In the genomic region with DNA sequence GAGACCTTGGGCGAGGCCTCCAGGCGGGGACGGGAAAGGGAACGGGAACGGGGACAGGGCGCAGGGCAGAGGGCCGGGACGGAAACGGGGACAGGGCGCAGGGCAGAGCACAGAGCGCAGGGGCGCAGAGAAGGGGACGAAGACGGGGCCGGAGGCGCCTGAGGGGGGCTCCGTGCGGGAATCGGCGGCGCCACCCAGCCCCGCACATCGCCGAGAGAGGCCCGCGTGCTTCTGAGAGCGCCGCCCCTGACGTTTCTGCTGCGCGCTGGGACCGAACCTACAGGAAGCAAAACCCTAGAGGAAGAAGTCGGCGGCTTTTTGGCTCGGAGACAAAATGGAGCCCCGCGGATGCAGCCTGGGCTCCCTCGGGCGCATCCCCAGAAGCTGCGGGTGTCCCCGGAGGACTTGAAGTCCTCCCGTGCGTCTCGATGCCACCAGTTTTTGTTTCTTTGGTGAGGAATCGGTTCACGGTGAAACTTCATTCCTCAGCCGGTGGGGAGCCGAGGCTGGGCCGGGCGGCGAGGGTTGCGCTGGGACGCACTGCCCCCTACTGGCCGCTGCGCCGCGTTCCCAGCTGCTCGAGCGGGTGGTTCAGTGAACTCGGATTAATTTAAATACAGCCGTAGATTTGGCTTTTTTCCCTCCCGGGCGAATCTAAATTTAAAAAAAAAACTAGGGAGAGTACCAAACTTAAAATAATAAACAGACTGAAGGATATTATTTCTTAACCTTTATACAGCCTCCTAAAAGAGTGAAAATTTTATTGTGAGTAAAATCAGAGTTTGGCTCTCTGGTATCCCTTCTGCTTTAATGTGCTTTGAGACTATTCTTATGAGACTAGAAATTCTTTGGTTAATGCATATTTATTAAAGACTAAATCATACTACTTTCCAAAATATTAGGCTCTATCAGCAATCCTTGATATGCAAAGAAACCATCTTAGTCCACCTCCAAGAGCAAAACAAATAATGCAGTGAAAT, we compare ENCODE assay signal across 8 cellular contexts.
DNase-seq lines count a peak whose midpoint lies in the region; ATAC-seq lines count a peak whose summit lies in the region.

No MANE protein-coding gene starts in this region.

- peaks cover 18% of the 10 kb centered on the region for H3K27me3 Mint-ChIP-seq in activated T-cell treated with anti-CD3 and anti-CD28 coated beads, Interleukin-2, amount 50 U/mL, for 4 hours (ENCODE audit: low read depth)

- no peaks in the 10 kb centered on the region for H3K27me3 ChIP-seq in BLaER1 treated with 17β-estradiol and CSF1 and Interleukin-3, amounts not matched to agents 10 nM and 100 nM
- no peaks in the 10 kb centered on the region for H3K27me3 ChIP-seq in mucosa of stomach (ENCODE audit: control insufficient read depth, insufficient read depth, low read length)

- no peaks in the 10 kb centered on the region for H3K36me3 ChIP-seq in BLaER1 treated with 17β-estradiol and CSF1 and Interleukin-3, amounts not matched to agents 10 nM and 100 nM
- H3K36me3 ChIP-seq in mucosa of stomach (ENCODE audit: control insufficient read depth, insufficient read depth, low read length): no peaks in the 10 kb centered on the region

- peak overlapping the region; percentile 87 to 95 (median 91) for H3K4me2 ChIP-seq in BLaER1 treated with 17β-estradiol and CSF1 and Interleukin-3, amounts not matched to agents 10 nM and 100 nM

- no peaks in the 10 kb centered on the region for H3K9me3 Mint-ChIP-seq in activated T-cell treated with anti-CD3 and anti-CD28 coated beads, Interleukin-2, amount 50 U/mL, for 4 hours

- no peaks in the 10 kb centered on the region for H3K36me3 Mint-ChIP-seq in activated T-cell treated with anti-CD3 and anti-CD28 coated beads, Interleukin-2, amount 50 U/mL, for 4 hours (ENCODE audit: insufficient read depth)

- peak overlapping the region; percentile 91 to 99 (median 97) for H3K27ac ChIP-seq in BLaER1 treated with 17β-estradiol and CSF1 and Interleukin-3, amounts not matched to agents 10 nM and 100 nM

- peaks cover 4% of the 10 kb centered on the region for H3K4me1 Mint-ChIP-seq in activated T-cell treated with anti-CD3 and anti-CD28 coated beads, Interleukin-2, amount 50 U/mL, for 4 hours (ENCODE audit: low read depth)

- peak overlapping the region; percentile 75 for H3K4me3 Mint-ChIP-seq in activated T-cell treated with anti-CD3 and anti-CD28 coated beads, Interleukin-2, amount 50 U/mL, for 4 hours

- H3K9me3 ChIP-seq in BLaER1 treated with 17β-estradiol and CSF1 and Interleukin-3, amounts not matched to agents 10 nM and 100 nM (replicated peaks in 1 of 11): peaks cover 0 to 10% (median 5%) of the 10 kb centered on the region in 11 experiments; a peak in 7 of 22 replicates
- no peaks in the 10 kb centered on the region for H3K9me3 ChIP-seq in mucosa of stomach (ENCODE audit: control insufficient read depth, low read length)

- peak overlapping the region; percentile 60 to 72 (median 66) for H3K4me3 ChIP-seq in BLaER1 treated with 17β-estradiol and CSF1 and Interleukin-3, amounts not matched to agents 10 nM and 100 nM
- peak overlapping the region; percentile 51 for H3K4me3 ChIP-seq in mucosa of stomach (ENCODE audit: low read length)

- peak; percentile 18 for DNase-seq in NCI-H82 treated with DMSO at 0.1 percent for 48 hours (lab: John Stamatoyannopoulos, UW; ENCODE audit: unreplicated experiment)
- DNase-seq in activated T-cell treated with anti-CD3 and anti-CD28 coated beads, Interleukin-2, amount 50 U/mL, for 4 hours: peak; percentile 49
- DNase-seq in stimulated activated CD8-positive, alpha-beta memory T cell treated with anti-CD3 and anti-CD28 coated beads, Interleukin-4, amount 100 ng/mL, for 24 hours (ENCODE audit: low read depth): peak; percentile 30

- peaks cover 47 to 72% (median 64%) of the 10 kb centered on the region in 10 experiments for H3K4me1 ChIP-seq in BLaER1 treated with 17β-estradiol and CSF1 and Interleukin-3, amounts not matched to agents 10 nM and 100 nM
- peaks cover 8% of the 10 kb centered on the region for H3K4me1 ChIP-seq in mucosa of stomach (ENCODE audit: control insufficient read depth, insufficient read depth, low read length)

- H4K20me1 ChIP-seq in BLaER1 treated with 17β-estradiol and CSF1 and Interleukin-3, amounts not matched to agents 10 nM and 100 nM: no peaks in the 10 kb centered on the region

- ATAC-seq in GM18873 (IDR thresholded peaks at IDR 0.05; ENCODE audit: low FRiP score, unreplicated experiment): peak; percentile 91
- peak; percentile 94 for ATAC-seq in HG03159 (IDR thresholded peaks at IDR 0.05; ENCODE audit: unreplicated experiment)
- peak; percentile 89 to 91 for ATAC-seq in activated T-cell treated with anti-CD3 and anti-CD28 coated beads, Interleukin-2, amount 50 U/mL, for 4 hours
- peak; percentile 93 for ATAC-seq in esophagus mucosa

- peak overlapping the region; percentile 88 to 95 (median 90) for H3K9ac ChIP-seq in BLaER1 treated with 17β-estradiol and CSF1 and Interleukin-3, amounts not matched to agents 10 nM and 100 nM
- H3K9ac ChIP-seq in mucosa of stomach (ENCODE audit: low read length): peak overlapping the region; percentile 85

Comparison
In these comparisons a context has a peak if more than half of its experiments do, and no peak if none do; other contexts are left out.
1. Peak in every context shown above with its lines: DNase-seq, ATAC-seq, H3K4me3 ChIP-seq and H3K27ac ChIP-seq.